In genomic region chr4:171517883-171518282, GRCh38 we compare ENCODE assay signal across 30 cellular contexts.
"Had no signal": no experiment of that assay in that cellular context is flagged by ENCODE, and none has a peak within 500 bp of the region (broad histone marks: within the 10 kb centered on the region; RNA-seq: fewer than 3 reads in every experiment).

No MANE protein-coding gene starts in this region.

- H2AFZ ChIP-seq: PC-9 had no signal

- H3K27me3 ChIP-seq: MG63, SJSA1 had no signal

- H3K27ac ChIP-seq: PC-9, SJSA1 had no signal

- H3K4me1 ChIP-seq: SJSA1 had no signal

- H3K4me1 Mint-ChIP-seq: T-cell had no signal

- H3K9me3 ChIP-seq: MG63, SJSA1, SK-N-SH had no signal

- H3K4me2 ChIP-seq: PC-9, SK-N-SH had no signal

- H3K36me3 ChIP-seq: MG63, SJSA1 had no signal

- H3K4me3 Mint-ChIP-seq: T-cell had no signal

- DNase-seq: MG63, NCI-H1048, NCI-H1092 treated with DMSO at 0.1 percent for 48 hours, NCI-H1105 treated with DMSO at 0.1 percent for 48 hours, NCI-H1417, NCI-H1436, NCI-H146, NCI-H1694, NCI-H187, NCI-H1930, NCI-H2029 treated with DMSO at 0.1 percent for 48 hours, NCI-H2081 treated with DMSO at 0.1 percent for 48 hours, NCI-H2107, NCI-H2171, NCI-H226, NCI-H446 treated with DMSO at 0.1 percent for 48 hours, NCI-H510A, NCI-H524, NCI-H526, NCI-H69, NCI-H748 treated with DMSO at 0.1 percent for 48 hours, NCI-H82, PC-9, Right ventricle myocardium superior, RPMI8226, SHP77 treated with DMSO at 0.1 percent for 48 hours, SK-N-SH, T-cell had no signal

- H3K27ac Mint-ChIP-seq: T-cell had no signal

- H3K36me3 Mint-ChIP-seq: T-cell had no signal

- H3K27me3 Mint-ChIP-seq: T-cell had no signal

- H3K4me3 ChIP-seq: MG63, PC-9, SJSA1 had no signal

- H3K9me2 ChIP-seq: SK-N-SH had no signal

- H3K9ac ChIP-seq: SK-N-SH had no signal

- ATAC-seq: Panc1, T-cell had no signal
